In genomic region chr16:69360070-69360469, GRCh38 we compare ENCODE assay signal across 11 cellular contexts. TPM values are rescaled to one million over a fixed set of nuclear protein-coding genes. Genes with fewer than 3 reads are reported as not detected.
"Had no signal": no experiment of that assay in that cellular context is flagged by ENCODE, and none has a peak within 500 bp of the region (broad histone marks: within the 10 kb centered on the region; RNA-seq: fewer than 3 reads in every experiment).

No MANE protein-coding gene starts in this region.

RNA-seq across cellular contexts. Expression of gene TMED6, which starts 8.5 kb away (rescaled TPM):
- total RNA-seq: dermis microvascular lymphatic vessel endothelial cell, epithelial cell of proximal tubule, esophagus muscularis mucosa, fibroblast of lung, fibroblast of villous mesenchyme, foreskin keratinocyte, frontal cortex, left ventricle myocardium inferior, myocyte had no signal
- polyA plus RNA-seq: immature natural killer cell, mammary epithelial cell had no signal
